8 cellular contexts compared by ENCODE assay signal in the genomic region with DNA sequence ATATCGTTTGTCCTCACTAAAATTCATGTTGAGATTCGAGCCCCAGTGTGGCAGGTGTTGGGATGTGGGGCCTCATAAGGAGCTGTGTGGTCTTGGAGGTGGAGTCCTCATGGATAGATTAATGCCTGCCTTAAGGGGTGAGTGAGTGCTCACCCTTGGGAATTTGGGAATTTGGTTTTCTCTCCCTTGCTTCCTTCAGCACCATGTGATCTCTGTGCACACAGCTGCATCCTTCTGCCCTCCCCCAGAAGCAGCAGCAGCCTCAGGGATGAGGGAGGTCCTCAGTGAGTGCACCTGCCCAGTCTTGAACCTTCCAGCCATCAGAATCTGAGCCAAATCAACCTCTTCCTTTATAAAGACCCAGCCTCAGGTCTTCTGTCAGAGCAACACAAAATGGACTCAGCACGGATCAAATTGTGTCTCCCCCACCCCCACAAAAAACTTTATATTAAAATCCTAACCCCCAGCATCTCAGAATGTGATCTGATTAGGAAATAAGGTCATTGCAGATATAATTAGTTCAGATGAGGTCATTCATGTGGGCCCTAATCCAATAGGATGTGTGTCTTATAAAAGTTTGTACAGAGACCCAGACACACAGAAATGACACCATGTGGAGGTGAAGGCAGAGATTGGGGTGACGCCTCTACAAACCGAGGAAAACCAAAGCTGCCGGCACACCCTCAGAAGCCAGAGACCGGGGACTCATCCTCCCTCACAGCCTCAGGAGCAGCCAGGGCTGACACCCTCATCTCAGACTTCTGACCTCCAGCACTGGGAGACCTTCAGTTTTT. TPM values are rescaled to one million over a fixed set of nuclear protein-coding genes. Genes with fewer than 3 reads are reported as not detected.
A peak's percentile ranks its signal among the peaks of the same experiment; 100 is the strongest.
DNase-seq lines count a peak whose midpoint lies in the region; ATAC-seq and TF ChIP-seq lines count a peak whose summit lies in the region.

No MANE protein-coding gene starts in this region.

- no peaks in the 10 kb centered on the region for H3K9me3 Mint-ChIP-seq in activated T-cell treated with anti-CD3 and anti-CD28 coated beads, Interleukin-2, amount 50 U/mL, for 4 hours
- H3K9me3 Mint-ChIP-seq in chondrocyte (ENCODE audit: low read depth) (no peaks in the 10 kb centered on the region), progenitor cell of endocrine pancreas (ENCODE audit: low read depth) (no peaks in the 10 kb centered on the region)

- no peak for DNase-seq in activated T-cell treated with anti-CD3 and anti-CD28 coated beads, Interleukin-2, amount 50 U/mL, for 4 hours
- DNase-seq in activated T-cell treated with anti-CD3 and anti-CD28 coated beads, Interleukin-2, amount 50 U/mL, for 1 hour, result no peak
- DNase-seq in NCI-H2196 treated with DMSO at 0.1 percent for 48 hours (lab: John Stamatoyannopoulos, UW; ENCODE audit: unreplicated experiment), result peak; percentile 35
- DNase-seq in chondrocyte (ENCODE audit: low spot score), result no peak
- no peak for DNase-seq in progenitor cell of endocrine pancreas (ENCODE audit: low spot score, unreplicated experiment)
- DNase-seq in AG20443 (ENCODE audit: low spot score), result no peak
- DNase-seq in HT-29 (ENCODE audit: low spot score), result no peak
- DNase-seq in central memory CD4-positive, alpha-beta T cell, result no peak

- H3K27ac Mint-ChIP-seq in chondrocyte (ENCODE audit: unreplicated experiment) (peak overlapping the region; percentile 57), progenitor cell of endocrine pancreas (peak overlapping the region; percentile 80)

- peak overlapping the region; percentile 83 for H3K4me3 Mint-ChIP-seq in activated T-cell treated with anti-CD3 and anti-CD28 coated beads, Interleukin-2, amount 50 U/mL, for 4 hours
- H3K4me3 Mint-ChIP-seq in chondrocyte (ENCODE audit: unreplicated experiment), result no peak overlapping the region
- no peak overlapping the region for H3K4me3 Mint-ChIP-seq in progenitor cell of endocrine pancreas (ENCODE audit: low read depth)

- H3K36me3 Mint-ChIP-seq in activated T-cell treated with anti-CD3 and anti-CD28 coated beads, Interleukin-2, amount 50 U/mL, for 4 hours (ENCODE audit: insufficient read depth), result peaks cover 1% of the 10 kb centered on the region
- H3K36me3 Mint-ChIP-seq in chondrocyte (ENCODE audit: low read depth) (peaks cover 9% of the 10 kb centered on the region), progenitor cell of endocrine pancreas (ENCODE audit: insufficient read depth) (peaks cover 18% of the 10 kb centered on the region)

- H3K4me1 Mint-ChIP-seq in activated T-cell treated with anti-CD3 and anti-CD28 coated beads, Interleukin-2, amount 50 U/mL, for 4 hours (ENCODE audit: low read depth), result peaks cover 16% of the 10 kb centered on the region
- H3K4me1 Mint-ChIP-seq in chondrocyte (ENCODE audit: low read depth) (peaks cover 30% of the 10 kb centered on the region), progenitor cell of endocrine pancreas (ENCODE audit: low read depth) (peaks cover 6% of the 10 kb centered on the region)

- no peaks in the 10 kb centered on the region for H3K27me3 Mint-ChIP-seq in activated T-cell treated with anti-CD3 and anti-CD28 coated beads, Interleukin-2, amount 50 U/mL, for 4 hours (ENCODE audit: low read depth)
- no peaks in the 10 kb centered on the region for H3K27me3 Mint-ChIP-seq in chondrocyte (ENCODE audit: low read depth)
- H3K27me3 Mint-ChIP-seq in progenitor cell of endocrine pancreas, result peaks cover 3% of the 10 kb centered on the region

- no peak for ATAC-seq in activated T-cell treated with anti-CD3 and anti-CD28 coated beads, Interleukin-2, amount 50 U/mL, for 4 hours

- TF ChIP-seq CTCF in chondrocyte (IDR thresholded peaks at IDR 0.05) (no peak), progenitor cell of endocrine pancreas (IDR thresholded peaks at IDR 0.05; ENCODE audit: unreplicated experiment) (no peak)

RNA-seq across cellular contexts. Expression of a gene that starts 12.9 kb away (rescaled TPM):
- 10 to 100 TPM; 30.7 to 36.2 (median 31.5) TPM for total RNA-seq in activated T-cell treated with anti-CD3 and anti-CD28 coated beads, Interleukin-2, amount 50 U/mL, for 4 hours
- total RNA-seq in chondrocyte, result 68.7 to 76.7 TPM (median 69.9 TPM) in 3 replicates
- 248 TPM in 2 replicates for total RNA-seq in progenitor cell of endocrine pancreas
- total RNA-seq in HT-29 (2014; rRNA removed; shearing (Covaris generic)), result 145 and 154 TPM in 2 replicates

RNA-seq across cellular contexts. Expression of a gene that starts 26.7 kb away (rescaled TPM):
- 1 to 10 TPM; 3.1 to 3.3 (median 3.3) TPM for total RNA-seq in activated T-cell treated with anti-CD3 and anti-CD28 coated beads, Interleukin-2, amount 50 U/mL, for 4 hours
- 0.90 to 1.1 TPM (median 0.95 TPM) in 3 replicates for total RNA-seq in chondrocyte
- total RNA-seq in progenitor cell of endocrine pancreas, result 2.0 TPM in 2 replicates
- total RNA-seq in HT-29 (2014; rRNA removed; shearing (Covaris generic)), result 2.7 and 3.6 TPM in 2 replicates

RNA-seq across cellular contexts. Expression of a gene that starts 29.6 kb away (rescaled TPM):
- 1 to 10 TPM; 1.8 to 2.6 (median 2.0) TPM for total RNA-seq in activated T-cell treated with anti-CD3 and anti-CD28 coated beads, Interleukin-2, amount 50 U/mL, for 4 hours
- 0.48 to 0.67 TPM (median 0.54 TPM) in 3 replicates for total RNA-seq in chondrocyte
- 11.4 and 12.7 TPM in 2 replicates for total RNA-seq in progenitor cell of endocrine pancreas
- 11.4 and 12.2 TPM in 2 replicates for total RNA-seq in HT-29 (2014; rRNA removed; shearing (Covaris generic))

RNA-seq across cellular contexts. Expression of a gene that starts 36.3 kb away (rescaled TPM):
- 100 to 1,000 TPM; 175 to 192 (median 187) TPM for total RNA-seq in activated T-cell treated with anti-CD3 and anti-CD28 coated beads, Interleukin-2, amount 50 U/mL, for 4 hours
- total RNA-seq in chondrocyte (20.7 to 31.8 TPM (median 23.6 TPM) in 3 replicates), progenitor cell of endocrine pancreas (35.7 and 35.9 TPM in 2 replicates)
- 96.1 and 120 TPM in 2 replicates for total RNA-seq in HT-29 (2014; rRNA removed; shearing (Covaris generic))
